In genomic region chr10:44853148-44853734, GRCh38 we compare ENCODE assay signal across 13 cellular contexts. TPM values are rescaled to one million over a fixed set of nuclear protein-coding genes. Genes with fewer than 3 reads are reported as not detected.
DNase-seq lines count a peak whose midpoint lies in the region; ATAC-seq and TF ChIP-seq lines count a peak whose summit lies in the region.
"Had no signal": no experiment of that assay in that cellular context is flagged by ENCODE, and none has a peak within 500 bp of the region (broad histone marks: within the 10 kb centered on the region; RNA-seq: fewer than 3 reads in every experiment).

No MANE protein-coding gene starts in this region.

- ATAC-seq in SK-N-SH treated with all-trans-retinoic acid at 6 μM for 48 hours (no peak), GM18502 (IDR thresholded peaks at IDR 0.05; ENCODE audit: poor library complexity, unreplicated experiment) (no peak), GM21526 (IDR thresholded peaks at IDR 0.05; ENCODE audit: low FRiP score, unreplicated experiment) (no peak)

- H2AFZ ChIP-seq in SK-N-SH (ENCODE audit: low read depth) = no peak overlapping the region

- no peak for TF ChIP-seq EP300 in SK-N-SH (IDR thresholded peaks at IDR 0.05; ENCODE audit: borderline replicate concordance in 1 of 2, low read depth in 1 of 2, low read length in 1 of 2)

- WGBS in SK-N-SH (ENCODE audit: low lambda C conversion rate) = 0% methylated on average over 1 of the region's 1 CpG

- H3K4me2 ChIP-seq in SK-N-SH = no peak overlapping the region

- no peaks in the 10 kb centered on the region for H3K9me3 ChIP-seq in SK-N-SH
- H3K9me3 ChIP-seq: upper lobe of left lung had no signal

- no peaks in the 10 kb centered on the region for H3F3A ChIP-seq in SK-N-SH (replicated peaks; ENCODE audit: insufficient read depth)

- H3K36me3 ChIP-seq in SK-N-SH (replicated peaks in 1 of 2; ENCODE audit: control insufficient read depth in 1 of 2, insufficient read depth in 2 of 2, low read length in 1 of 2) = no peaks in the 10 kb centered on the region
- H3K36me3 ChIP-seq: upper lobe of left lung had no signal

- peaks cover under 1% of the 10 kb centered on the region; the same call in 1 of the 2 replicates for H3K27me3 ChIP-seq in SK-N-SH (ENCODE audit: insufficient read depth)
- H3K27me3 ChIP-seq: upper lobe of left lung had no signal

- TF ChIP-seq CTCF in SK-N-SH (IDR thresholded peaks at IDR 0.05) = peak; percentile 12; the same call in 1 of the 2 replicates

- POLR2A ChIA-PET in SK-N-SH (lab: Yijun Ruan, JAX) = no interaction called here

- no peaks in the 10 kb centered on the region for H3K79me2 ChIP-seq in SK-N-SH (ENCODE audit: insufficient read depth)

- no peaks in the 10 kb centered on the region; a peak in 1 of 4 replicates for H3K4me1 ChIP-seq in SK-N-SH (ENCODE audit: control insufficient read depth in 1 of 2, insufficient read depth in 2 of 2, low read depth in 1 of 2, low read length in 1 of 2)
- H3K4me1 ChIP-seq: upper lobe of left lung had no signal

- H3K9ac ChIP-seq in SK-N-SH = no peak overlapping the region

- H3K4me3 ChIP-seq in SK-N-SH (ENCODE audit: low read depth in 2 of 2, low read length in 1 of 2) = no peak overlapping the region
- H3K4me3 ChIP-seq: upper lobe of left lung had no signal

- no peak overlapping the region for H3K27ac ChIP-seq in SK-N-SH (ENCODE audit: low read depth in 2 of 2, low read length in 1 of 2)
- H3K27ac ChIP-seq: upper lobe of left lung had no signal

- DNase-seq in SK-N-SH (no peak), NCI-H69 (lab: John Stamatoyannopoulos, UW) (peak; percentile 2), fibroblast of the conjunctiva (ENCODE audit: low read depth) (peak; percentile 24), stromal cell of bone marrow (ENCODE audit: low read depth) (peak; percentile 53), NCI-H146 (lab: John Stamatoyannopoulos, UW) (no peak)
- DNase-seq: activated CD4-positive, alpha-beta T cell treated with anti-CD3 and anti-CD28 coated beads, Interleukin-2, amount 10 ng/mL, durations not matched to agents 24 days and 14 days; C1 segment of cervical spinal cord; central memory CD4-positive, alpha-beta T cell; NCI-H446 treated with DMSO at 0.1 percent for 48 hours; upper lobe of left lung had no signal

- no peaks in the 10 kb centered on the region for H4K20me1 ChIP-seq in SK-N-SH (ENCODE audit: insufficient read depth)

- no peak for TF ChIP-seq RAD21 in SK-N-SH (IDR thresholded peaks at IDR 0.05; ENCODE audit: low read length)

- no peaks in the 10 kb centered on the region for H3K9me2 ChIP-seq in SK-N-SH

- CTCF ChIA-PET in SK-N-SH (lab: Yijun Ruan, JAX) = interaction anchor here (1.2 to 3.5 kb wide), 4 partner anchors 12 to 1180 kb away, joined by 3 to 14 read pairs (median 3); no protein-coding TSS in a partner anchor

TF ChIP-seq in SK-N-SH, 30 proteins besides CTCF, POLR2A, EP300 and RAD21:
- no peak for TF ChIP-seq REST (IDR thresholded peaks at IDR 0.05; ENCODE audit: low read depth, low read length)

TF ChIP-seq in SK-N-SH treated with all-trans-retinoic acid at 6 μM for 48 hours, 23 proteins besides CTCF, POLR2A, EP300 and RAD21:
- TF ChIP-seq POU6F1 (CRISPR knock-in tag; IDR thresholded peaks at IDR 0.05; ENCODE audit: borderline replicate concordance, low read depth) (no peak), SNAI2 (CRISPR knock-in tag; IDR thresholded peaks at IDR 0.05) (no peak), ZNF565 (CRISPR knock-in tag; conservative IDR thresholded peaks at IDR 0.05; ENCODE audit: low read depth) (no peak), ZNF8 (CRISPR knock-in tag; IDR thresholded peaks at IDR 0.05) (no peak), ZFP30 (CRISPR knock-in tag; IDR thresholded peaks at IDR 0.05) (no peak), ARNTL (CRISPR knock-in tag; IDR thresholded peaks at IDR 0.05; ENCODE audit: borderline replicate concordance, low read depth) (no peak), PATZ1 (CRISPR knock-in tag; IDR thresholded peaks at IDR 0.05; ENCODE audit: borderline replicate concordance) (no peak), OSR1 (CRISPR knock-in tag; IDR thresholded peaks at IDR 0.05) (no peak), ZNF70 (CRISPR knock-in tag; IDR thresholded peaks at IDR 0.05) (no peak), ISL1 (CRISPR knock-in tag; IDR thresholded peaks at IDR 0.05) (no peak), GLIS3 (CRISPR knock-in tag; IDR thresholded peaks at IDR 0.05) (no peak)

RNA-seq across cellular contexts. Expression of gene TMEM72, which starts 57.9 kb away (rescaled TPM):
- not detected in 2 replicates for polyA plus RNA-seq in SK-N-SH (2012; rRNA removed)
- polyA plus RNA-seq in SK-N-SH (2012; cell fraction: cytosol; rRNA removed) = not detected in 2 replicates
- polyA plus RNA-seq in SK-N-SH (2012; cell fraction: nucleus; rRNA removed) = not detected in 2 replicates

Comparison
In these comparisons a context has a peak if more than half of its experiments do, and no peak if none do; other contexts are left out.
1. DNase-seq: peak in NCI-H69 (single experiment), fibroblast of the conjunctiva (single experiment) and stromal cell of bone marrow (single experiment); none in SK-N-SH (single experiment) and NCI-H146 (single experiment).